Comparison of ENCODE assay signal across 19 cellular contexts in the genomic region with DNA sequence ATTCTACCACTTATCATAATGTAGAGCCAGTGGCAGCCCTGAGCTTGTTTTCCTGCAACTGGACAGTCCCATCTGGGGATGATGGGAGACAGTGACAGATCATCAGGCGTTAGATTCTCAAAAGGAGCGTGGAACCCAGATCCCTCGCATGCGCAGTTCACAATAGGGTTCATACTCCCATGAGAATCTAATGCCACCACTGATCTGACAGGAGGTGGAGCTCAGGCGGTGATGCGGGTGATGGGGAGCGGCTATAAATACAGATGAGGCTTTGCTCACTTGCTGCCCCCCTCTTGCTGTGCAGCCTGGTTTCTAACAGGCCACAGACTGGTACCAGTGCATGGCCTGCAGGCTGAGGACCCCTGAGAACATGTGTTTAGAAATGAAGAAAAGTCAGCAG.
A peak's percentile ranks its signal among the peaks of the same experiment; 100 is the strongest.
DNase-seq lines count a peak whose midpoint lies in the region; ATAC-seq, FAIRE-seq and TF ChIP-seq lines count a peak whose summit lies in the region.
"Had no signal": no experiment of that assay in that cellular context is flagged by ENCODE, and none has a peak within 500 bp of the region (broad histone marks: within the 10 kb centered on the region; RNA-seq: fewer than 3 reads in every experiment).

No MANE protein-coding gene starts in this region.

- H3K4me3 ChIP-seq in K562: no peak overlapping the region
- no peak overlapping the region for H3K4me3 ChIP-seq in osteoblast (ENCODE audit: insufficient read depth, low read length)
- H3K4me3 ChIP-seq in HepG2 (replicated peaks in 1 of 3; ENCODE audit: insufficient read depth in 1 of 3, low read depth in 2 of 3, low read length in 3 of 3): no peak overlapping the region
- H3K4me3 ChIP-seq: GM12878, GM23248 had no signal

- TF ChIP-seq EP300 in K562 (IDR thresholded peaks at IDR 0.05; ENCODE audit: low read length) (no peak), HepG2 (IDR thresholded peaks at IDR 0.05; ENCODE audit: low read depth in 2 of 2, low read length in 2 of 2) (no peak), HepG2 (CRISPR knock-in tag; IDR thresholded peaks at IDR 0.05; ENCODE audit: borderline replicate concordance) (no peak)

- no peaks in the 10 kb centered on the region for H3K9me1 ChIP-seq in K562 (ENCODE audit: control insufficient read depth, insufficient read depth, low read length)

- ATAC-seq in K562: no peak
- ATAC-seq in HepG2: no peak
- ATAC-seq: CD8-positive, alpha-beta T cell; GM12878 had no signal

- H4K20me1 ChIP-seq in K562 (replicated peaks; ENCODE audit: control insufficient read depth, insufficient read depth, low read length): no peaks in the 10 kb centered on the region
- H4K20me1 ChIP-seq in osteoblast (ENCODE audit: insufficient read depth, low read length): no peaks in the 10 kb centered on the region
- H4K20me1 ChIP-seq in HepG2 (ENCODE audit: insufficient read depth, low read length): no peaks in the 10 kb centered on the region

- no peak overlapping the region for H3K9ac ChIP-seq in K562 (ENCODE audit: insufficient read depth in 1 of 2, low read depth in 2 of 2, low read length in 2 of 2)
- H3K9ac ChIP-seq in HepG2 (ENCODE audit: insufficient read depth, low read depth, low read length): no peak overlapping the region
- H3K9ac ChIP-seq: GM23248 had no signal

- H3K9me3 ChIP-seq in KOPT-K1 (ENCODE audit: insufficient read depth, low read length, poor library complexity, severe bottlenecking) (no peaks in the 10 kb centered on the region), K562 (replicated peaks; ENCODE audit: control insufficient read depth, insufficient read depth, low read depth, low read length) (no peaks in the 10 kb centered on the region), osteoblast (ENCODE audit: low read depth, low read length) (no peaks in the 10 kb centered on the region), HepG2 (ENCODE audit: low read length) (no peaks in the 10 kb centered on the region)
- H3K9me3 ChIP-seq: Caco-2 had no signal

- WGBS in K562 (ENCODE audit: insufficient coverage, low coverage, missing lambda C conversion rate): 1% methylated on average over 7 of the region's 7 CpGs
- 66% methylated on average over 7 of the region's 7 CpGs for WGBS in HepG2 (ENCODE audit: low lambda C conversion rate)

- in situ Hi-C loops in K562 (cut with MboI): no loop called here
- in situ Hi-C loops in HepG2 (cut with HindIII; ENCODE audit: extremely low pct_ligation_motif_present, low pct_unique_long_range_greater_than_20kb): no loop called here

- H3K27ac ChIP-seq in KOPT-K1 (ENCODE audit: low read depth, low read length, poor library complexity, severe bottlenecking): peak overlapping the region; percentile 41
- H3K27ac ChIP-seq in K562 (ENCODE audit: extremely low read depth, low read depth, low read length): no peak overlapping the region
- H3K27ac ChIP-seq in osteoblast (ENCODE audit: low read depth, low read length): no peak overlapping the region
- H3K27ac ChIP-seq in HepG2 (ENCODE audit: extremely low read length, insufficient read depth, low read length): no peak overlapping the region
- H3K27ac ChIP-seq: GM23248 had no signal

- H2AFZ ChIP-seq in K562 (ENCODE audit: low read depth, low read length) (no peak overlapping the region), osteoblast (ENCODE audit: low read length) (no peak overlapping the region), HepG2 (ENCODE audit: low read length) (no peak overlapping the region)
- H2AFZ ChIP-seq: GM23248 had no signal

- TF ChIP-seq CTCF in K562 (IDR thresholded peaks at IDR 0.05 in 2 of 3, conservative IDR thresholded peaks at IDR 0.05 in 1 of 3; ENCODE audit: insufficient read depth in 2 of 3, low read depth in 1 of 3, low read length in 3 of 3) (no peak), osteoblast (IDR thresholded peaks at IDR 0.05; ENCODE audit: extremely low read depth, low read depth, low read length) (no peak), HepG2 (CRISPR knock-in tag; IDR thresholded peaks at IDR 0.05) (no peak)

- FAIRE-seq in K562 (lab: Jason Lieb, UNC) (no peak), HepG2 (lab: Jason Lieb, UNC) (no peak)
- FAIRE-seq: GM12878, H1 had no signal

- DNase-seq in K562 (ENCODE audit: extremely low read depth in 1 of 4, low spot score in 3 of 4) (no peak), osteoblast (ENCODE audit: insufficient read length, low spot score, missing footprints) (peak; percentile 68), DMS53 treated with DMSO at 0.1 percent for 48 hours (lab: John Stamatoyannopoulos, UW; ENCODE audit: unreplicated experiment) (no peak), NCI-H524 treated with DMSO at 0.1 percent for 48 hours (lab: John Stamatoyannopoulos, UW) (no peak), NAMALWA (ENCODE audit: low spot score) (no peak), HepG2 (ENCODE audit: low spot score) (no peak)
- DNase-seq: C1 segment of cervical spinal cord; Caco-2; CD4-positive, CD25-positive, alpha-beta regulatory T cell; CD8-positive, alpha-beta T cell; DMS79; EL; GDM1; GM23248; H7; HCEC 1CT had no signal

- H3K4me1 ChIP-seq in K562 (replicated peaks in 1 of 2; ENCODE audit: control insufficient read depth in 2 of 2, insufficient read depth in 2 of 2, low read length in 2 of 2) (no peaks in the 10 kb centered on the region), osteoblast (ENCODE audit: insufficient read depth, low read length) (peaks cover 11% of the 10 kb centered on the region), HepG2 (ENCODE audit: insufficient read depth, low read length) (peaks cover 19% of the 10 kb centered on the region)

- H3K79me2 ChIP-seq in K562 (ENCODE audit: control insufficient read depth, insufficient read depth, low read length) (no peaks in the 10 kb centered on the region), osteoblast (ENCODE audit: insufficient read depth, low read length) (no peaks in the 10 kb centered on the region), HepG2 (ENCODE audit: insufficient read depth, low read length) (no peaks in the 10 kb centered on the region)

- CTCF ChIA-PET in K562 (lab: Yijun Ruan, JAX; ENCODE audit: low intra/inter-chr PET ratio): no interaction called here
- CTCF ChIA-PET in HepG2 (lab: Yijun Ruan, JAX; ENCODE audit: low intra/inter-chr PET ratio, low total read pairs): no interaction called here

- intact Hi-C loops in K562 (cut with micrococcal nuclease): no loop called here
- intact Hi-C loops in HepG2 (cut with micrococcal nuclease; ENCODE audit: unreplicated experiment): no loop called here

- TF ChIP-seq RAD21 in K562 (CRISPR knock-in tag; conservative IDR thresholded peaks at IDR 0.05 in 1 of 2, IDR thresholded peaks at IDR 0.05 in 1 of 2) (no peak), HepG2 (CRISPR knock-in tag; IDR thresholded peaks at IDR 0.05) (no peak)

- peaks cover 23 to 34% of the 10 kb centered on the region in 2 experiments for H3K27me3 ChIP-seq in K562 (ENCODE audit: control insufficient read depth in 2 of 2, insufficient read depth in 2 of 2, low read length in 2 of 2)
- H3K27me3 ChIP-seq in osteoblast (ENCODE audit: insufficient read depth, low read length): no peaks in the 10 kb centered on the region
- H3K27me3 ChIP-seq in HepG2 (ENCODE audit: control insufficient read depth in 1 of 2, insufficient read depth in 2 of 2, low read length in 2 of 2): peaks cover 2 to 11% of the 10 kb centered on the region in 2 experiments; a peak in 2 of 5 replicates

- BruUV-seq in K562 (replicated peaks; lab: Mats Ljungman, UMichigan): no TSS peak
- BruUV-seq in HepG2 (replicated peaks; lab: Mats Ljungman, UMichigan): no TSS peak

- TF ChIP-seq POLR2A in K562 (conservative IDR thresholded peaks at IDR 0.05) (no peak), HepG2 (IDR thresholded peaks at IDR 0.05; ENCODE audit: insufficient read depth in 1 of 2, low read depth in 2 of 2, low read length in 2 of 2) (no peak)

- no peaks in the 10 kb centered on the region for H3K36me3 ChIP-seq in KOPT-K1 (ENCODE audit: insufficient read depth, low read length)
- H3K36me3 ChIP-seq in K562 (ENCODE audit: control insufficient read depth, insufficient read depth, low read length): no peaks in the 10 kb centered on the region
- no peaks in the 10 kb centered on the region for H3K36me3 ChIP-seq in osteoblast (ENCODE audit: insufficient read depth, low read length)
- no peaks in the 10 kb centered on the region for H3K36me3 ChIP-seq in HepG2 (replicated peaks in 1 of 2; ENCODE audit: control insufficient read depth in 1 of 2, insufficient read depth in 2 of 2, low read length in 2 of 2)

- POLR2A ChIA-PET in K562 (lab: Yijun Ruan, JAX): no interaction called here
- POLR2A ChIA-PET in HepG2 (lab: Yijun Ruan, JAX): no interaction called here

- H3K4me2 ChIP-seq in K562 (ENCODE audit: insufficient read depth, low read length) (no peak overlapping the region), osteoblast (ENCODE audit: insufficient read depth, low read length) (no peak overlapping the region), HepG2 (ENCODE audit: low read depth, low read length) (no peak overlapping the region)

TF ChIP-seq in K562, 482 proteins besides CTCF, POLR2A, EP300 and RAD21 (continues in another document):
- TF ChIP-seq, protein P1, sequence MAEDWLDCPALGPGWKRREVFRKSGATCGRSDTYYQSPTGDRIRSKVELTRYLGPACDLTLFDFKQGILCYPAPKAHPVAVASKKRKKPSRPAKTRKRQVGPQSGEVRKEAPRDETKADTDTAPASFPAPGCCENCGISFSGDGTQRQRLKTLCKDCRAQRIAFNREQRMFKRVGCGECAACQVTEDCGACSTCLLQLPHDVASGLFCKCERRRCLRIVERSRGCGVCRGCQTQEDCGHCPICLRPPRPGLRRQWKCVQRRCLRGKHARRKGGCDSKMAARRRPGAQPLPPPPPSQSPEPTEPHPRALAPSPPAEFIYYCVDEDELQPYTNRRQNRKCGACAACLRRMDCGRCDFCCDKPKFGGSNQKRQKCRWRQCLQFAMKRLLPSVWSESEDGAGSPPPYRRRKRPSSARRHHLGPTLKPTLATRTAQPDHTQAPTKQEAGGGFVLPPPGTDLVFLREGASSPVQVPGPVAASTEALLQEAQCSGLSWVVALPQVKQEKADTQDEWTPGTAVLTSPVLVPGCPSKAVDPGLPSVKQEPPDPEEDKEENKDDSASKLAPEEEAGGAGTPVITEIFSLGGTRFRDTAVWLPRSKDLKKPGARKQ (CRISPR knock-in tag; IDR thresholded peaks at IDR 0.05): no peak

TF ChIP-seq in HepG2, 621 proteins besides CTCF, POLR2A, EP300 and RAD21 (continues in another document):
- no peak for TF ChIP-seq ZEB1 (IDR thresholded peaks at IDR 0.05; ENCODE audit: insufficient replicate concordance, low read depth)
